17 cellular contexts compared by ENCODE assay signal in genomic region chr3:168100777-168101492, GRCh38. TPM values are rescaled to one million over a fixed set of nuclear protein-coding genes. Genes with fewer than 3 reads are reported as not detected.
DNase-seq lines count a peak whose midpoint lies in the region; FAIRE-seq and TF ChIP-seq lines count a peak whose summit lies in the region.
"Had no signal": no experiment of that assay in that cellular context is flagged by ENCODE, and none has a peak within 500 bp of the region (broad histone marks: within the 10 kb centered on the region; RNA-seq: fewer than 3 reads in every experiment).

No MANE protein-coding gene starts in this region.

- H3K4me3 ChIP-seq in ACC112 (ENCODE audit: low read depth, low read length), result peak overlapping the region; percentile 31; the same call in 1 of the 2 replicates
- peak overlapping the region; percentile 58 for H3K4me3 ChIP-seq in GM23248
- no peak overlapping the region for H3K4me3 ChIP-seq in dorsolateral prefrontal cortex
- no peak overlapping the region for H3K4me3 ChIP-seq in neural progenitor cell
- no peak overlapping the region for H3K4me3 ChIP-seq in brain microvascular endothelial cell (ENCODE audit: low read depth, low read length)

- peaks cover 2% of the 10 kb centered on the region for H3K27me3 Mint-ChIP-seq in neural progenitor cell (ENCODE audit: insufficient read depth, low read depth)

- H3K4me1 ChIP-seq in ACC112 (ENCODE audit: control insufficient read depth, insufficient read depth, low read length, unreplicated experiment), result peaks cover 22% of the 10 kb centered on the region
- peaks cover 39% of the 10 kb centered on the region for H3K4me1 ChIP-seq in GM23248 (ENCODE audit: insufficient read depth)
- H3K4me1 ChIP-seq in neural progenitor cell, result no peaks in the 10 kb centered on the region

- no peaks in the 10 kb centered on the region for H3K9me3 Mint-ChIP-seq in neural progenitor cell

- H3K36me3 ChIP-seq in ACC112 (ENCODE audit: insufficient read depth, low read length) (no peaks in the 10 kb centered on the region), GM23248 (ENCODE audit: low read depth) (no peaks in the 10 kb centered on the region), neural progenitor cell (no peaks in the 10 kb centered on the region), brain microvascular endothelial cell (replicated peaks) (no peaks in the 10 kb centered on the region)

- no peak for FAIRE-seq in RCC 7860 (lab: Jason Lieb, UNC)
- FAIRE-seq: HTR-8/SVneo had no signal

- H2AFZ ChIP-seq in ACC112 (ENCODE audit: low read length, unreplicated experiment) (peak overlapping the region; percentile 36), GM23248 (peak overlapping the region; percentile 56), neural progenitor cell (replicated peaks) (no peak overlapping the region)

- H3K27ac ChIP-seq in ACC112 (ENCODE audit: low read depth, low read length), result peak overlapping the region; percentile 7; the same call in 1 of the 2 replicates
- H3K27ac ChIP-seq in GM23248, result peak overlapping the region; percentile 73
- no peak overlapping the region for H3K27ac ChIP-seq in dorsolateral prefrontal cortex
- H3K27ac ChIP-seq in neural progenitor cell, result no peak overlapping the region
- no peak overlapping the region for H3K27ac ChIP-seq in brain microvascular endothelial cell

- no peaks in the 10 kb centered on the region for H3K36me3 Mint-ChIP-seq in neural progenitor cell
- H3K36me3 Mint-ChIP-seq: CD4-positive, CD25-positive, alpha-beta regulatory T cell had no signal

- TF ChIP-seq CTCF in dorsolateral prefrontal cortex (IDR thresholded peaks at IDR 0.05 in 54 of 56, conservative IDR thresholded peaks at IDR 0.05 in 2 of 56; ENCODE audit: low read depth in 1 of 56, partially characterized antibody in 56 of 56) (no peak), neural progenitor cell (IDR thresholded peaks at IDR 0.05) (no peak), brain microvascular endothelial cell (IDR thresholded peaks at IDR 0.05; ENCODE audit: low read depth, low read length, missing control alignments) (no peak)

- H3K9ac ChIP-seq in GM23248 (peak overlapping the region; percentile 43), neural progenitor cell (no peak overlapping the region)

- H3K79me2 ChIP-seq in ACC112 (ENCODE audit: control insufficient read depth, insufficient read depth, low read length, unreplicated experiment) (no peaks in the 10 kb centered on the region), GM23248 (ENCODE audit: insufficient read depth) (no peaks in the 10 kb centered on the region), neural progenitor cell (ENCODE audit: low read depth) (no peaks in the 10 kb centered on the region)

- H4K20me1 ChIP-seq in GM23248 (ENCODE audit: insufficient read depth) (no peaks in the 10 kb centered on the region), neural progenitor cell (ENCODE audit: low read depth) (no peaks in the 10 kb centered on the region)

- H3K4me2 ChIP-seq in GM23248 (ENCODE audit: unreplicated experiment) (peak overlapping the region; percentile 80), neural progenitor cell (no peak overlapping the region)

- WGBS in GM23248 (ENCODE audit: low coverage in 1 of 2, low lambda C conversion rate in 2 of 2, missing lambda C conversion rate in 2 of 2), 2 experiments, result 52 to 53% methylated on average over 3 of the region's 3 CpGs

- H3K4me1 Mint-ChIP-seq in neural progenitor cell, result peaks cover 9% of the 10 kb centered on the region

- no peak overlapping the region for H3K27ac Mint-ChIP-seq in neural progenitor cell
- H3K27ac Mint-ChIP-seq: CD4-positive, CD25-positive, alpha-beta regulatory T cell had no signal

- H3F3A ChIP-seq in GM23248 (ENCODE audit: insufficient read depth), result peaks cover 36% of the 10 kb centered on the region
- no peaks in the 10 kb centered on the region for H3F3A ChIP-seq in neural progenitor cell (ENCODE audit: low read depth)

- in situ Hi-C loops in GM23248 (cut with MboI), result no loop called here
- in situ Hi-C loops in brain microvascular endothelial cell (cut with HindIII; ENCODE audit: low pct_ligation_motif_present, low sequenced_read_pairs), result no loop called here

- H3K9me2 ChIP-seq in GM23248 (ENCODE audit: insufficient read depth), result no peaks in the 10 kb centered on the region

- H3K9me3 ChIP-seq in GM23248 (ENCODE audit: low read depth), result no peaks in the 10 kb centered on the region
- no peaks in the 10 kb centered on the region for H3K9me3 ChIP-seq in neural progenitor cell (ENCODE audit: low read depth)

- no peaks in the 10 kb centered on the region for H3K27me3 ChIP-seq in ACC112 (ENCODE audit: insufficient read depth, low read length)
- H3K27me3 ChIP-seq in GM23248 (replicated peaks; ENCODE audit: insufficient read depth), result no peaks in the 10 kb centered on the region
- H3K27me3 ChIP-seq in dorsolateral prefrontal cortex, result no peaks in the 10 kb centered on the region
- H3K27me3 ChIP-seq in neural progenitor cell, result no peaks in the 10 kb centered on the region
- H3K27me3 ChIP-seq in brain microvascular endothelial cell (replicated peaks), result no peaks in the 10 kb centered on the region

- DNase-seq in GM23248, result peak; percentile 75
- peak; percentile 40 for DNase-seq in RCC 7860 (ENCODE audit: low spot score)
- peak; percentile 48 for DNase-seq in fibroblast of peridontal ligament (ENCODE audit: extremely low read depth)
- no peak for DNase-seq in dorsolateral prefrontal cortex
- no peak for DNase-seq in activated CD4-positive, CD25-positive, alpha-beta regulatory T cell treated with anti-CD3 and anti-CD28 coated beads, Interleukin-2, amount 50 U/mL, for 72 hours
- no peak for DNase-seq in neural progenitor cell (ENCODE audit: low spot score)
- DNase-seq in brain microvascular endothelial cell, result no peak
- DNase-seq: 8988T; CD4-positive, CD25-positive, alpha-beta regulatory T cell; DMS79 treated with DMSO at 0.1 percent for 48 hours; H7; NCI-H1092 treated with DMSO at 0.1 percent for 48 hours; NCI-H1694 treated with DMSO at 0.1 percent for 48 hours; NCI-H446; SIG-M5 had no signal

- no peak overlapping the region for H3K4me3 Mint-ChIP-seq in neural progenitor cell
- H3K4me3 Mint-ChIP-seq: CD4-positive, CD25-positive, alpha-beta regulatory T cell had no signal

- intact Hi-C loops in dorsolateral prefrontal cortex (cut with DNase I), result no loop called here

RNA-seq across cellular contexts. Expression of gene GOLIM4, which starts 5.2 kb away (rescaled TPM):
- 57.0 and 66.8 TPM in 2 replicates for total RNA-seq in GM23248 (2014; rRNA removed; shearing (Covaris generic))
- 84.4 TPM in 2 replicates for polyA plus RNA-seq in GM23248 (2016; fragmentation: Nextera tagmentation; extraction: Ambion mirVana)
- total RNA-seq in dorsolateral prefrontal cortex, result 100 to 1,000 TPM in 2 of 120 experiments, 10 to 100 TPM in 118; 26.3 to 108 (median 49.7) TPM
- 22.9 and 23.0 TPM in 2 replicates for total RNA-seq in neural progenitor cell (ENCODE audit: low replicate concordance)
- polyA plus RNA-seq: CD4-positive, CD25-positive, alpha-beta regulatory T cell had no signal

Comparison
In these comparisons a context has a peak if more than half of its experiments do, and no peak if none do; other contexts are left out.
1. H3K27ac ChIP-seq: peak in ACC112 (single experiment) and GM23248 (single experiment); none in dorsolateral prefrontal cortex (0 of 59), neural progenitor cell (single experiment) and brain microvascular endothelial cell (single experiment).
2. H3K4me3 ChIP-seq: peak in ACC112 (single experiment) and GM23248 (single experiment); none in dorsolateral prefrontal cortex (0 of 59), neural progenitor cell (single experiment) and brain microvascular endothelial cell (single experiment).
3. DNase-seq: peak in GM23248 (single experiment), RCC 7860 (single experiment) and fibroblast of peridontal ligament (single experiment); none in dorsolateral prefrontal cortex (0 of 10), activated CD4-positive, CD25-positive, alpha-beta regulatory T cell treated with anti-CD3 and anti-CD28 coated beads, Interleukin-2, amount 50 U/mL, for 72 hours (single experiment), neural progenitor cell (single experiment) and brain microvascular endothelial cell (single experiment).